Comparison of ENCODE assay signal across 8 cellular contexts in genomic region chr9:38393128-38393809, GRCh38. TPM values are rescaled to one million over a fixed set of nuclear protein-coding genes. Genes with fewer than 3 reads are reported as not detected.
A peak's percentile ranks its signal among the peaks of the same experiment; 100 is the strongest.
DNase-seq lines count a peak whose midpoint lies in the region; ATAC-seq, FAIRE-seq and TF ChIP-seq lines count a peak whose summit lies in the region.

No MANE protein-coding gene starts in this region.

- H3K36me3 ChIP-seq in CD4-positive, CD25-positive, alpha-beta regulatory T cell (ENCODE audit: control insufficient read depth, insufficient read depth, low read length), result peaks cover 10% of the 10 kb centered on the region
- peaks cover 5 to 12% of the 10 kb centered on the region in 2 experiments for H3K36me3 ChIP-seq in keratinocyte (ENCODE audit: control insufficient read depth in 2 of 2, extremely low read depth in 1 of 2, insufficient read depth in 2 of 2, low read length in 2 of 2)
- H3K36me3 ChIP-seq in thymus (ENCODE audit: control insufficient read depth, insufficient read depth), result no peaks in the 10 kb centered on the region

- H3K36me3 Mint-ChIP-seq in CD4-positive, CD25-positive, alpha-beta regulatory T cell, result peaks cover 24% of the 10 kb centered on the region

- H3K79me2 ChIP-seq in keratinocyte (ENCODE audit: control insufficient read depth, insufficient read depth, low read length), result peaks cover 6% of the 10 kb centered on the region

- H3K4me1 Mint-ChIP-seq in CD4-positive, CD25-positive, alpha-beta regulatory T cell, result peaks cover 0 to 29% (median 15%) of the 10 kb centered on the region in 4 donors

- H3K4me3 ChIP-seq in CD4-positive, CD25-positive, alpha-beta regulatory T cell (ENCODE audit: low read depth, low read length), result peak overlapping the region; percentile 73
- H3K4me3 ChIP-seq in keratinocyte (ENCODE audit: control insufficient read depth in 2 of 3, extremely low read depth in 1 of 3, insufficient read depth in 2 of 3, low read depth in 1 of 3, low read length in 3 of 3), result peak overlapping the region; percentile 77 to 86 (median 78)
- H3K4me3 ChIP-seq in thymus (ENCODE audit: low read length), result peak overlapping the region; percentile 55

- peak overlapping the region; percentile 84 to 96 (median 94) for H3K4me3 Mint-ChIP-seq in CD4-positive, CD25-positive, alpha-beta regulatory T cell

- ATAC-seq in CD4-positive, CD25-positive, alpha-beta regulatory T cell (ENCODE audit: low read depth in 2 of 2), result no peak
- no peak for ATAC-seq in omental fat pad (ENCODE audit: low FRiP score)

- H3K9ac ChIP-seq in keratinocyte (ENCODE audit: control insufficient read depth, extremely low read depth, insufficient read depth, low read length), result peak overlapping the region; percentile 78

- H3K9me3 ChIP-seq in CD4-positive, CD25-positive, alpha-beta regulatory T cell (ENCODE audit: control insufficient read depth in 2 of 2, low read length in 2 of 2), result no peaks in the 10 kb centered on the region
- no peaks in the 10 kb centered on the region for H3K9me3 ChIP-seq in keratinocyte (ENCODE audit: control insufficient read depth, low read depth, low read length)
- H3K9me3 ChIP-seq in thymus (ENCODE audit: control insufficient read depth), result no peaks in the 10 kb centered on the region

- 15% methylated on average over 9 of the region's 9 CpGs for WGBS in thymus

- no peaks in the 10 kb centered on the region for H3K9me1 ChIP-seq in keratinocyte (ENCODE audit: control insufficient read depth, extremely low read depth, insufficient read depth, low read length)

- FAIRE-seq in keratinocyte (lab: Jason Lieb, UNC), result no peak

- peak overlapping the region; percentile 95 for H3K4me2 ChIP-seq in keratinocyte (ENCODE audit: control insufficient read depth, extremely low read depth, insufficient read depth, low read depth, low read length)

- H4K20me1 ChIP-seq in keratinocyte (ENCODE audit: control insufficient read depth, extremely low read depth, insufficient read depth, low read length), result no peaks in the 10 kb centered on the region

- peak overlapping the region; percentile 95 for H2AFZ ChIP-seq in keratinocyte (ENCODE audit: control insufficient read depth, low read length)

- no peaks in the 10 kb centered on the region for H3K27me3 ChIP-seq in CD4-positive, CD25-positive, alpha-beta regulatory T cell (ENCODE audit: control insufficient read depth, insufficient read depth, low read length)
- H3K27me3 ChIP-seq in keratinocyte (ENCODE audit: control insufficient read depth, extremely low read depth, insufficient read depth, low read length) (peaks cover 12% of the 10 kb centered on the region), thymus (ENCODE audit: control insufficient read depth, insufficient read depth) (no peaks in the 10 kb centered on the region)

- H3K27me3 Mint-ChIP-seq in CD4-positive, CD25-positive, alpha-beta regulatory T cell, result peaks cover 8% of the 10 kb centered on the region

- H3K27ac ChIP-seq in CD4-positive, CD25-positive, alpha-beta regulatory T cell (ENCODE audit: insufficient read depth, low read length, poor library complexity, severe bottlenecking), result no peak overlapping the region
- H3K27ac ChIP-seq in keratinocyte (ENCODE audit: control insufficient read depth, insufficient read depth, low read length), result peak overlapping the region; percentile 32
- no peak overlapping the region for H3K27ac ChIP-seq in thymus (ENCODE audit: low read depth)

- no peaks in the 10 kb centered on the region for H3K9me3 Mint-ChIP-seq in CD4-positive, CD25-positive, alpha-beta regulatory T cell

- dilution Hi-C loops in keratinocyte (cut with MboI; ENCODE audit: extremely low pct_ligation_motif_present, low sequenced_read_pairs), result no loop called here

- peak in 1 of 3 donors; percentile 7 for DNase-seq in CD4-positive, CD25-positive, alpha-beta regulatory T cell
- peak; percentile 14 for DNase-seq in HCEC 1CT
- DNase-seq in activated CD8-positive, alpha-beta memory T cell treated with anti-CD3 and anti-CD28 coated beads, Interleukin-2, amount 50 U/mL, for 48 hours, result peak; percentile 54
- DNase-seq in keratinocyte (ENCODE audit: low read depth, low spot score), result no peak
- no peak for DNase-seq in omental fat pad (ENCODE audit: low spot score)
- DNase-seq in NCI-H1417 (lab: John Stamatoyannopoulos, UW), result no peak
- no peak for DNase-seq in DMS79 treated with DMSO at 0.1 percent for 48 hours (lab: John Stamatoyannopoulos, UW)

- no peak for TF ChIP-seq CTCF in keratinocyte (optimal IDR thresholded peaks at IDR 0.05 in 1 of 3, IDR thresholded peaks at IDR 0.05 in 1 of 3, conservative IDR thresholded peaks at IDR 0.05 in 1 of 3; ENCODE audit: extremely low read depth in 1 of 3, insufficient read depth in 2 of 3, low read length in 3 of 3)
- TF ChIP-seq CTCF in omental fat pad (IDR thresholded peaks at IDR 0.05), result no peak

- peak overlapping the region; percentile 89 to 95 (median 94) for H3K27ac Mint-ChIP-seq in CD4-positive, CD25-positive, alpha-beta regulatory T cell

- H3K4me1 ChIP-seq in CD4-positive, CD25-positive, alpha-beta regulatory T cell (ENCODE audit: control insufficient read depth, insufficient read depth, low read length, poor library complexity, severe bottlenecking), result peaks cover 14% of the 10 kb centered on the region
- H3K4me1 ChIP-seq in keratinocyte (ENCODE audit: control insufficient read depth, extremely low read depth, insufficient read depth, low read length) (peaks cover 3% of the 10 kb centered on the region), thymus (ENCODE audit: control insufficient read depth, insufficient read depth, low read length) (peaks cover 4% of the 10 kb centered on the region)

RNA-seq across cellular contexts. Expression of gene ALDH1B1, which starts 0.8 kb away (rescaled TPM):
- total RNA-seq in CD4-positive, CD25-positive, alpha-beta regulatory T cell, result 1.7 TPM
- polyA plus RNA-seq in CD4-positive, CD25-positive, alpha-beta regulatory T cell, result 10 to 100 TPM in 1 of 4 donors, 1 to 10 TPM in 3; 8.0 to 11.8 (median 9.4) TPM
- polyA plus RNA-seq in keratinocyte, result 10.9 to 22.0 TPM (median 14.4 TPM) in 3 replicates
- polyA plus RNA-seq in keratinocyte (2011; ENCODE audit: low read depth), result 1.0 TPM
- polyA plus RNA-seq in keratinocyte (2011; cell fraction: cytosol; rRNA removed), result 14.5 and 15.4 TPM in 2 replicates
- polyA plus RNA-seq in keratinocyte (2011; cell fraction: nucleus; rRNA removed), result 10.8 and 11.1 TPM in 2 replicates
- 0.66 and 20.6 TPM in 2 replicates for polyA plus RNA-seq in keratinocyte (2012; ENCODE audit: low replicate concordance)
- 21.8 to 26.4 TPM (median 24.1 TPM) in 3 replicates for polyA minus RNA-seq in keratinocyte
- polyA minus RNA-seq in keratinocyte (2011; cell fraction: cytosol; rRNA and poly(A)+ RNA removed), result 25.9 TPM
- 9.5 and 12.3 TPM in 2 replicates for polyA minus RNA-seq in keratinocyte (2011; cell fraction: nucleus; rRNA and poly(A)+ RNA removed)
- 15.0 TPM for polyA plus RNA-seq in thymus
- 10 to 100 TPM; 12.0 to 28.0 (median 21.1) TPM for total RNA-seq in omental fat pad

RNA-seq across cellular contexts. Expression of gene IGFBPL1, which starts 31.0 kb away (rescaled TPM):
- total RNA-seq in CD4-positive, CD25-positive, alpha-beta regulatory T cell, result not detected
- polyA plus RNA-seq in CD4-positive, CD25-positive, alpha-beta regulatory T cell, result not detected
- polyA plus RNA-seq in keratinocyte (not detected in 3 replicates), thymus (0.55 TPM)
- polyA plus RNA-seq in keratinocyte (2011; ENCODE audit: low read depth), result not detected
- not detected in 2 replicates for polyA plus RNA-seq in keratinocyte (2011; cell fraction: cytosol; rRNA removed)
- 0.13 TPM in 1 of 2 replicates, not detected in the other for polyA plus RNA-seq in keratinocyte (2011; cell fraction: nucleus; rRNA removed)
- 0.14 TPM in 1 of 2 replicates, not detected in the other for polyA plus RNA-seq in keratinocyte (2012; ENCODE audit: low replicate concordance)
- polyA minus RNA-seq in keratinocyte, result 0.58 TPM in 1 of 3 replicates, not detected in the others
- polyA minus RNA-seq in keratinocyte (2011; cell fraction: cytosol; rRNA and poly(A)+ RNA removed), result not detected
- polyA minus RNA-seq in keratinocyte (2011; cell fraction: nucleus; rRNA and poly(A)+ RNA removed), result not detected in 2 replicates
- not detected for total RNA-seq in omental fat pad

Comparison
In these comparisons a context has a peak if more than half of its experiments do, and no peak if none do; other contexts are left out.
1. DNase-seq: peak in HCEC 1CT (single experiment) and activated CD8-positive, alpha-beta memory T cell treated with anti-CD3 and anti-CD28 coated beads, Interleukin-2, amount 50 U/mL, for 48 hours (single experiment); none in keratinocyte (single experiment), omental fat pad (single experiment), NCI-H1417 (0 of 3) and DMS79 treated with DMSO at 0.1 percent for 48 hours (single experiment).
2. Peak in every context shown above with its lines, with median percentiles within 50 percentile points of each other: H3K4me3 ChIP-seq.